Comparison of ENCODE assay signal across 33 cellular contexts in genomic region chr18:13254971-13255927, GRCh38. TPM values are rescaled to one million over a fixed set of nuclear protein-coding genes. Genes with fewer than 3 reads are reported as not detected.
DNase-seq lines count a peak whose midpoint lies in the region; ATAC-seq, FAIRE-seq and TF ChIP-seq lines count a peak whose summit lies in the region.
"Had no signal": no experiment of that assay in that cellular context is flagged by ENCODE, and none has a peak within 500 bp of the region (broad histone marks: within the 10 kb centered on the region; RNA-seq: fewer than 3 reads in every experiment).

No MANE protein-coding gene starts in this region.

- peaks cover 31 to 71% (median 55%) of the 10 kb centered on the region in 10 experiments for H3K4me1 ChIP-seq in BLaER1 treated with 17β-estradiol and CSF1 and Interleukin-3, amounts not matched to agents 10 nM and 100 nM
- H3K4me1 ChIP-seq in RWPE2 (ENCODE audit: insufficient read depth, poor library complexity, severe bottlenecking): no peaks in the 10 kb centered on the region
- peaks cover 0 to 3% (median 0%) of the 10 kb centered on the region in 4 donors for H3K4me1 ChIP-seq in right lobe of liver
- peaks cover 9 to 21% (median 17%) of the 10 kb centered on the region in 6 donors for H3K4me1 ChIP-seq in spleen
- no peaks in the 10 kb centered on the region for H3K4me1 ChIP-seq in ovary (ENCODE audit: insufficient read depth)

- peak overlapping the region in 7 of 11 experiments; percentile 4 to 84 (median 11); a peak in 10 of 22 replicates for H3K4me2 ChIP-seq in BLaER1 treated with 17β-estradiol and CSF1 and Interleukin-3, amounts not matched to agents 10 nM and 100 nM
- H3K4me2 ChIP-seq: PC-9 had no signal

- no peak overlapping the region for H3K9ac ChIP-seq in BLaER1 treated with 17β-estradiol and CSF1 and Interleukin-3, amounts not matched to agents 10 nM and 100 nM
- H3K9ac ChIP-seq: parathyroid adenoma had no signal

- no peak for TF ChIP-seq EP300 in ovary (IDR thresholded peaks at IDR 0.05)

- H3K4me3 ChIP-seq in BLaER1 treated with 17β-estradiol and CSF1 and Interleukin-3, amounts not matched to agents 10 nM and 100 nM: no peak overlapping the region
- H3K4me3 ChIP-seq in RWPE2 (ENCODE audit: severe bottlenecking) (no peak overlapping the region), right lobe of liver (no peak overlapping the region), spleen (no peak overlapping the region), ovary (no peak overlapping the region)
- H3K4me3 ChIP-seq: heart right ventricle, mucosa of descending colon, PC-9, right atrium auricular region, thoracic aorta had no signal

- FAIRE-seq in GM12892 (lab: Jason Lieb, UNC): no peak
- FAIRE-seq: TTC549 had no signal

- ATAC-seq in RWPE2 (ENCODE audit: low read depth): no peak
- no peak for ATAC-seq in right lobe of liver
- ATAC-seq: activated CD4-positive, CD25-positive, alpha-beta regulatory T cell treated with anti-CD3 and anti-CD28 coated beads, Interleukin-2, amount 50 U/mL, for 24 hours; HCT116; mucosa of descending colon; SK-N-SH treated with all-trans-retinoic acid at 6 μM for 48 hours; stimulated activated naive CD8-positive, alpha-beta T cell treated with anti-CD3 and anti-CD28 coated beads, Interleukin-15, amount 100 ng/mL, for 72 hours; T-helper 17 cell had no signal

- peaks cover 0 to 89% (median 0%) of the 10 kb centered on the region in 11 experiments; a peak in 6 of 22 replicates for H4K20me1 ChIP-seq in BLaER1 treated with 17β-estradiol and CSF1 and Interleukin-3, amounts not matched to agents 10 nM and 100 nM

- TF ChIP-seq POLR2A in right lobe of liver (IDR thresholded peaks at IDR 0.05): no peak
- TF ChIP-seq POLR2A in spleen (IDR thresholded peaks at IDR 0.05): no peak
- TF ChIP-seq POLR2A in ovary (IDR thresholded peaks at IDR 0.05): no peak
- no peak for TF ChIP-seq POLR2A in GM12892 (IDR thresholded peaks at IDR 0.05; ENCODE audit: low read depth, low read length)

- H3K27me3 ChIP-seq in BLaER1 treated with 17β-estradiol and CSF1 and Interleukin-3, amounts not matched to agents 10 nM and 100 nM: no peaks in the 10 kb centered on the region
- H3K27me3 ChIP-seq in RWPE2 (ENCODE audit: insufficient read depth, poor library complexity, severe bottlenecking) (no peaks in the 10 kb centered on the region), right lobe of liver (no peaks in the 10 kb centered on the region), spleen (replicated peaks in 1 of 7) (no peaks in the 10 kb centered on the region), ovary (no peaks in the 10 kb centered on the region)
- H3K27me3 ChIP-seq: heart right ventricle, right atrium auricular region had no signal

- no peaks in the 10 kb centered on the region for H3K9me3 ChIP-seq in BLaER1 treated with 17β-estradiol and CSF1 and Interleukin-3, amounts not matched to agents 10 nM and 100 nM (replicated peaks in 1 of 11)
- H3K9me3 ChIP-seq in RWPE2 (ENCODE audit: severe bottlenecking) (no peaks in the 10 kb centered on the region), right lobe of liver (no peaks in the 10 kb centered on the region), spleen (no peaks in the 10 kb centered on the region), ovary (no peaks in the 10 kb centered on the region)
- H3K9me3 ChIP-seq: heart right ventricle, mucosa of descending colon, right atrium auricular region, thoracic aorta had no signal

- DNase-seq in RWPE2 (ENCODE audit: low spot score) (peak; percentile 18), right lobe of liver (peak in 2 of 3 donors; percentile 22 to 36), spleen (peak; percentile 40), ovary (no peak), GM12892 (ENCODE audit: insufficient read length) (no peak)
- no peak for DNase-seq in effector CD8-positive, alpha-beta T cell (lab: John Stamatoyannopoulos, UW)
- DNase-seq: activated CD4-positive, alpha-beta T cell treated with anti-CD3 and anti-CD28 coated beads, Interleukin-2, amount 50 U/mL, for 48 hours; activated T-cell treated with anti-CD3 and anti-CD28 coated beads for 4 hours; COR-L47; DMS53; foreskin melanocyte; heart right ventricle; IMR-90; mucosa of descending colon; MV-4-11; NCI-H1436; NCI-H2081 treated with DMSO at 0.1 percent for 48 hours; NCI-H226; PC-9; Right ventricle myocardium superior; stimulated activated CD4-positive, alpha-beta T cell treated with anti-CD3 and anti-CD28 coated beads, Interleukin-2, amount 100 ng/mL, for 24 hours; stimulated activated naive CD8-positive, alpha-beta T cell treated with anti-CD3 and anti-CD28 coated beads, Interleukin-15, amount 100 ng/mL, for 72 hours; T-helper 17 cell had no signal

- H3K36me3 ChIP-seq in BLaER1 treated with 17β-estradiol and CSF1 and Interleukin-3, amounts not matched to agents 10 nM and 100 nM: peaks cover 0 to 43% (median 16%) of the 10 kb centered on the region in 11 experiments; a peak in 11 of 22 replicates
- H3K36me3 ChIP-seq in RWPE2 (ENCODE audit: low read depth) (no peaks in the 10 kb centered on the region), right lobe of liver (no peaks in the 10 kb centered on the region), spleen (no peaks in the 10 kb centered on the region), ovary (no peaks in the 10 kb centered on the region)
- H3K36me3 ChIP-seq: right atrium auricular region, thoracic aorta had no signal

- intact Hi-C loops in right lobe of liver (cut with DNase I): no loop called here
- intact Hi-C loops in spleen (cut with DNase I; ENCODE audit: low total_unique reads): no loop called here
- intact Hi-C loops in ovary (cut with DNase I): no loop called here

- no peak overlapping the region for H3K27ac ChIP-seq in BLaER1 treated with 17β-estradiol and CSF1 and Interleukin-3, amounts not matched to agents 10 nM and 100 nM
- H3K27ac ChIP-seq in RWPE2 (ENCODE audit: poor library complexity, severe bottlenecking): no peak overlapping the region
- H3K27ac ChIP-seq in right lobe of liver: no peak overlapping the region
- no peak overlapping the region for H3K27ac ChIP-seq in spleen
- H3K27ac ChIP-seq in ovary: no peak overlapping the region
- H3K27ac ChIP-seq: C4-2B, heart right ventricle, parathyroid adenoma, PC-9, right atrium auricular region, thoracic aorta had no signal

- no peak for TF ChIP-seq CTCF in RWPE2 (IDR thresholded peaks at IDR 0.05; ENCODE audit: poor library complexity, severe bottlenecking)
- no peak for TF ChIP-seq CTCF in right lobe of liver (IDR thresholded peaks at IDR 0.05)
- no peak for TF ChIP-seq CTCF in spleen (IDR thresholded peaks at IDR 0.05 in 8 of 11, conservative IDR thresholded peaks at IDR 0.05 in 3 of 11)
- no peak for TF ChIP-seq CTCF in ovary (IDR thresholded peaks at IDR 0.05)

- 94% methylated on average over 7 of the region's 11 CpGs for WGBS in right lobe of liver (ENCODE audit: insufficient coverage, low coverage, low lambda C conversion rate, missing lambda C conversion rate)
- WGBS in spleen, 5 donors: 80 to 93% (median 90%) methylated on average over 11 of the region's 11 CpGs
- WGBS in ovary, 3 donors: 85 to 89% (median 85%) methylated on average over 11 of the region's 11 CpGs

RNA-seq across cellular contexts. Expression of gene LDLRAD4, which starts 36.7 kb away (rescaled TPM):
- total RNA-seq in right lobe of liver (10 to 100 TPM; 10.6 to 66.4 (median 18.7) TPM), spleen (10 to 100 TPM; 34.2 to 80.8 (median 57.8) TPM), ovary (10 to 100 TPM in 4 of 7 donors, 1 to 10 TPM in 3; 4.1 to 31.6 (median 10.5) TPM)
- polyA plus RNA-seq in spleen (1 to 10 TPM; 4.5 to 6.2 (median 5.2) TPM), ovary (1 to 10 TPM; 2.3 to 8.3 TPM)
- 23.1 TPM for polyA plus RNA-seq in GM12892 (2012; ENCODE audit: missing spikeins)
- total RNA-seq: IMR-90, LHCN-M2 had no signal
- polyA plus RNA-seq: IMR-90 had no signal

Comparison
In these comparisons a context has a peak if more than half of its experiments do, and no peak if none do; other contexts are left out.
1. DNase-seq: peak in RWPE2 (single experiment), right lobe of liver (2 of 3) and spleen (single experiment); none in ovary (0 of 5), GM12892 (single experiment) and effector CD8-positive, alpha-beta T cell (single experiment).